In the genomic region with DNA sequence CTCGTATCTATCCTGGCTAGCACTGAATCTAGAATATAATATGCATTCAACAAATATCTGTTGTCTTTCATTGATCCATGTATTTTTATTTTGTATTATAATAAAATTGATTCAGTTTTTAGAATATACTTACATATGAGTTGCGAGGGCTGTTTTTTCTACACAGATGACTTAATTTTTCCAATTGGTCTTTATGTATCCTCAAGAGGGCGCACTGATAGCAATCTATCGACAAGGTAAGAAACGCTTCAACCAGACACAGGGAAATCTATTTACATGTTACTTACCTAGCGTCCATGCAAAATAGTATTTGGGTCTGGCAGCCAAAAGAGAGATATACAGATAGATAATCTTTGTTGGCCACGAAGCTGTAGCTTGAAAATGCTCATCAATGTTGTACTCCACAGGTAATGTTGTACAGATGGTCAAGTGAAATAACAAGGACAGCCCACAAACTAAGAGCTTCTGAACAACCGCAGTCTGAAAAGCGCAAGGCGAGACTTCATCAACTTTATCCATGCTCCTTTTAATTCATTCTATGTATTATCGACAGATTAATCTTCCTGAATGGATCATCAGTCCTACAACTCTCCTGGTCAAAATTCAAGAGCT, we compare ENCODE assay signal across 8 cellular contexts. TPM values are rescaled to one million over a fixed set of nuclear protein-coding genes. Genes with fewer than 3 reads are reported as not detected.
A peak's percentile ranks its signal among the peaks of the same experiment; 100 is the strongest.
DNase-seq lines count a peak whose midpoint lies in the region; ATAC-seq and TF ChIP-seq lines count a peak whose summit lies in the region.

No MANE protein-coding gene starts in this region.

- no peak overlapping the region for H3K4me3 Mint-ChIP-seq in activated naive CD4-positive, alpha-beta T cell treated with anti-CD3 and anti-CD28 coated beads, Interleukin-2, amount 10 ng/mL, durations not matched to agents 7 days and 5 days

- CTCF ChIA-PET in activated naive CD4-positive, alpha-beta T cell treated with anti-CD3 and anti-CD28 coated beads, Interleukin-2, amount 10 ng/mL, durations not matched to agents 7 days and 5 days (lab: Charles Lee), result interaction anchor here (1.0 to 2.2 kb wide), 6 partner anchors 9 to 269 kb away, joined by 3 to 12 read pairs (median 6); no protein-coding TSS in a partner anchor

- H3K9me3 Mint-ChIP-seq in activated naive CD4-positive, alpha-beta T cell treated with anti-CD3 and anti-CD28 coated beads, Interleukin-2, amount 10 ng/mL, durations not matched to agents 7 days and 5 days, result no peaks in the 10 kb centered on the region

- no peak overlapping the region for H3K4me2 ChIP-seq in fibroblast of lung (ENCODE audit: extremely low read depth, insufficient read depth, low read length)

- H3K36me3 ChIP-seq in Peyer's patch (peaks cover 0 to 3% (median 0%) of the 10 kb centered on the region in 3 donors), fibroblast of lung (ENCODE audit: control insufficient read depth, insufficient read depth, low read length) (peaks cover 1% of the 10 kb centered on the region)

- no peak for ATAC-seq in HG03432 (IDR thresholded peaks at IDR 0.05; ENCODE audit: unreplicated experiment)

- H3K4me1 Mint-ChIP-seq in activated naive CD4-positive, alpha-beta T cell treated with anti-CD3 and anti-CD28 coated beads, Interleukin-2, amount 10 ng/mL, durations not matched to agents 7 days and 5 days, result no peaks in the 10 kb centered on the region

- H3K9me3 ChIP-seq in Peyer's patch, result no peaks in the 10 kb centered on the region
- no peaks in the 10 kb centered on the region for H3K9me3 ChIP-seq in fibroblast of lung (ENCODE audit: control insufficient read depth, insufficient read depth, low read depth, low read length)

- H3K4me1 ChIP-seq in Peyer's patch (no peaks in the 10 kb centered on the region), fibroblast of lung (ENCODE audit: control insufficient read depth, extremely low read depth, insufficient read depth, low read length) (no peaks in the 10 kb centered on the region)

- no peak for TF ChIP-seq POLR2A in Peyer's patch (IDR thresholded peaks at IDR 0.05)

- no peak overlapping the region for H3K27ac ChIP-seq in Peyer's patch
- H3K27ac ChIP-seq in fibroblast of lung (ENCODE audit: insufficient read depth, low read length), result no peak overlapping the region

- no peak overlapping the region for H2AFZ ChIP-seq in fibroblast of lung (ENCODE audit: low read length)

- no peaks in the 10 kb centered on the region for H3K36me3 Mint-ChIP-seq in activated naive CD4-positive, alpha-beta T cell treated with anti-CD3 and anti-CD28 coated beads, Interleukin-2, amount 10 ng/mL, durations not matched to agents 7 days and 5 days

- DNase-seq in GM04504 (ENCODE audit: low read depth), result peak; percentile 19
- no peak for DNase-seq in Peyer's patch
- peak; percentile 63 to 79 for DNase-seq in fibroblast of lung (ENCODE audit: low read depth in 2 of 2)
- DNase-seq in putamen (ENCODE audit: low spot score), result peak; percentile 51
- no peak for DNase-seq in activated naive CD4-positive, alpha-beta T cell treated with anti-CD3 and anti-CD28 coated beads, Interleukin-2, amount 10 ng/mL, durations not matched to agents 7 days and 5 days
- DNase-seq in effector CD8-positive, alpha-beta T cell (lab: John Stamatoyannopoulos, UW), result no peak

- peaks cover 3% of the 10 kb centered on the region for H3K27me3 Mint-ChIP-seq in activated naive CD4-positive, alpha-beta T cell treated with anti-CD3 and anti-CD28 coated beads, Interleukin-2, amount 10 ng/mL, durations not matched to agents 7 days and 5 days

- no peak overlapping the region for H3K9ac ChIP-seq in fibroblast of lung (ENCODE audit: insufficient read depth, low read length)

- H3K79me2 ChIP-seq in fibroblast of lung (ENCODE audit: control insufficient read depth, insufficient read depth, low read length), result no peaks in the 10 kb centered on the region

- H3K27ac Mint-ChIP-seq in activated naive CD4-positive, alpha-beta T cell treated with anti-CD3 and anti-CD28 coated beads, Interleukin-2, amount 10 ng/mL, durations not matched to agents 7 days and 5 days, result no peak overlapping the region

- H4K20me1 ChIP-seq in fibroblast of lung (ENCODE audit: control insufficient read depth, extremely low read depth, insufficient read depth, low read length), result no peaks in the 10 kb centered on the region

- H3K27me3 ChIP-seq in Peyer's patch, result no peaks in the 10 kb centered on the region
- H3K27me3 ChIP-seq in fibroblast of lung (ENCODE audit: control insufficient read depth, insufficient read depth, low read length), result no peaks in the 10 kb centered on the region

- TF ChIP-seq CTCF in LNCAP (IDR thresholded peaks at IDR 0.05) (peak; percentile 56), Peyer's patch (IDR thresholded peaks at IDR 0.05) (peak in 4 of 6 experiments; percentile 45 to 69 (median 64)), fibroblast of lung (conservative IDR thresholded peaks at IDR 0.05 in 1 of 2, IDR thresholded peaks at IDR 0.05 in 1 of 2; ENCODE audit: low read depth in 1 of 2, low read length in 2 of 2) (peak; percentile 57 to 63)

- H3K4me3 ChIP-seq in Peyer's patch (no peak overlapping the region), fibroblast of lung (replicated peaks in 1 of 4; ENCODE audit: control extremely low read depth in 1 of 4, insufficient read depth in 1 of 4, low read depth in 3 of 4, low read length in 4 of 4) (no peak overlapping the region)

RNA-seq across cellular contexts. Expression of a gene that starts 35.5 kb away (rescaled TPM):
- total RNA-seq in Peyer's patch, result 10 to 100 TPM; 57.8 to 88.3 (median 70.4) TPM
- total RNA-seq in fibroblast of lung, result 91.7 and 110 TPM in 2 replicates
- polyA plus RNA-seq in fibroblast of lung, result 47.2 and 58.0 TPM in 2 replicates
- polyA plus RNA-seq in fibroblast of lung (2012), result 29.3 and 36.2 TPM in 2 replicates
- 66.8 and 96.7 TPM in 2 replicates for polyA minus RNA-seq in fibroblast of lung (ENCODE audit: low replicate concordance)

Comparison
In these comparisons a context has a peak if more than half of its experiments do, and no peak if none do; other contexts are left out.
1. DNase-seq: peak in GM04504 (single experiment), fibroblast of lung (2 of 2) and putamen (single experiment); none in Peyer's patch (0 of 3), activated naive CD4-positive, alpha-beta T cell treated with anti-CD3 and anti-CD28 coated beads, Interleukin-2, amount 10 ng/mL, durations not matched to agents 7 days and 5 days (single experiment) and effector CD8-positive, alpha-beta T cell (single experiment).
2. Peak in every context shown above with its lines, with median percentiles within 50 percentile points of each other: CTCF ChIP-seq.